ENCODE assay signal across 8 cellular contexts in genomic region chr3:33139006-33139623, GRCh38. TPM values are rescaled to one million over a fixed set of nuclear protein-coding genes. Genes with fewer than 3 reads are reported as not detected.
DNase-seq lines count a peak whose midpoint lies in the region; ATAC-seq, FAIRE-seq and TF ChIP-seq lines count a peak whose summit lies in the region.
"Not testable (repeated sequence)": the region's sequence is repeated elsewhere in the genome, so short reads cannot be mapped to it uniquely, and the experiment has no call there.

No MANE protein-coding gene starts in this region.

- TF ChIP-seq EP300 in GM12878 (IDR thresholded peaks at IDR 0.05; ENCODE audit: borderline replicate concordance in 1 of 2, control insufficient read depth in 1 of 2, low read depth in 2 of 2, low read length in 2 of 2): not testable (repeated sequence)

- POLR2A ChIA-PET in GM12878 (lab: Charles Lee): interaction anchor here (0.7 kb wide), 2 partner anchors 60 to 446 kb away, joined by 4 to 8 read pairs; no protein-coding TSS in a partner anchor

- BruUV-seq in GM12878 (replicated peaks; lab: Mats Ljungman, UMichigan): not testable (repeated sequence)

- in situ Hi-C loops in GM12878 (cut with MboI): not testable (repeated sequence)

- not testable (repeated sequence) for H3K9me3 Mint-ChIP-seq in stimulated activated naive B cell treated with anti-CD40 and anti-IgM and Interleukin-4, amounts not matched to agents 10 μg/mL and 1 μg/mL and 100 μg/mL, for 72 hours

- not testable (repeated sequence) for TF ChIP-seq RAD21 in GM12878 (IDR thresholded peaks at IDR 0.05; ENCODE audit: insufficient read depth, low read depth, low read length)

- H3K36me3 Mint-ChIP-seq in stimulated activated naive B cell treated with anti-CD40 and anti-IgM and Interleukin-4, amounts not matched to agents 10 μg/mL and 1 μg/mL and 100 μg/mL, for 72 hours: peaks cover 34 to 65% of the 10 kb centered on the region in 2 donors

- H3K27me3 Mint-ChIP-seq in stimulated activated naive B cell treated with anti-CD40 and anti-IgM and Interleukin-4, amounts not matched to agents 10 μg/mL and 1 μg/mL and 100 μg/mL, for 72 hours: not testable (repeated sequence)

- H3K4me3 Mint-ChIP-seq in stimulated activated naive B cell treated with anti-CD40 and anti-IgM and Interleukin-4, amounts not matched to agents 10 μg/mL and 1 μg/mL and 100 μg/mL, for 72 hours: peak overlapping the region; percentile 23 to 50

- not testable (repeated sequence) for H3K4me1 Mint-ChIP-seq in stimulated activated naive B cell treated with anti-CD40 and anti-IgM and Interleukin-4, amounts not matched to agents 10 μg/mL and 1 μg/mL and 100 μg/mL, for 72 hours

- SMC1A ChIA-PET in GM12878 (lab: Charles Lee; ENCODE audit: uncharacterized antibody, unreplicated experiment): interaction anchor here (0.7 to 3.9 kb wide), 4 partner anchors 7 to 233 kb away, joined by 3 to 16 read pairs (median 8); no protein-coding TSS in a partner anchor

- not testable (repeated sequence) for FAIRE-seq in GM12878 (lab: Jason Lieb, UNC)

- H3K4me3 ChIP-seq in GM12878: peak overlapping the region; percentile 17; the same call in 1 of the 2 replicates

- H3K79me2 ChIP-seq in GM12878 (ENCODE audit: control insufficient read depth, insufficient read depth, low read length): not testable (repeated sequence)

- not testable (repeated sequence) for H4K20me1 ChIP-seq in GM12878 (ENCODE audit: control insufficient read depth, insufficient read depth)

- H3K9ac ChIP-seq in GM12878 (ENCODE audit: control insufficient read depth, insufficient read depth, low read length): peak overlapping the region; percentile 26

- TF ChIP-seq POLR2A in GM12878 (IDR thresholded peaks at IDR 0.05; ENCODE audit: low read depth, low read length): not testable (repeated sequence)

- H2AFZ ChIP-seq in GM12878 (ENCODE audit: control insufficient read depth, low read depth, low read length): peak overlapping the region; percentile 66

- CTCF ChIA-PET in GM12878 (lab: Yijun Ruan, JAX): interaction anchor here (0.6 to 13.7 kb wide), 5 partner anchors 6 to 235 kb away, joined by 3 to 319 read pairs (median 5); no protein-coding TSS in a partner anchor

- peak overlapping the region; percentile 51 for H3K27ac Mint-ChIP-seq in stimulated activated naive B cell treated with anti-CD40 and anti-IgM and Interleukin-4, amounts not matched to agents 10 μg/mL and 1 μg/mL and 100 μg/mL, for 72 hours

- ATAC-seq in GM18502 (IDR thresholded peaks at IDR 0.05; ENCODE audit: poor library complexity, unreplicated experiment): peak; percentile 67
- peak; percentile 69 for ATAC-seq in GM18870 (IDR thresholded peaks at IDR 0.05; ENCODE audit: unreplicated experiment)
- peak; percentile 51 for ATAC-seq in GM21526 (IDR thresholded peaks at IDR 0.05; ENCODE audit: low FRiP score, unreplicated experiment)
- peak; percentile 54 for ATAC-seq in HG02642 (IDR thresholded peaks at IDR 0.05; ENCODE audit: poor library complexity, unreplicated experiment)
- peak; percentile 55 for ATAC-seq in HG03060 (IDR thresholded peaks at IDR 0.05; ENCODE audit: low read depth, unreplicated experiment)
- peak; percentile 71 for ATAC-seq in HG03460 (IDR thresholded peaks at IDR 0.05; ENCODE audit: unreplicated experiment)
- peak; percentile 86 for ATAC-seq in GM12878
- peak; percentile 58 to 82 for ATAC-seq in stimulated activated naive B cell treated with anti-CD40 and anti-IgM and Interleukin-4, amounts not matched to agents 10 μg/mL and 1 μg/mL and 100 μg/mL, for 72 hours (replicated peaks)

- peaks cover 11% of the 10 kb centered on the region; the same call in 1 of the 2 replicates for H3K4me1 ChIP-seq in GM12878 (ENCODE audit: control insufficient read depth, insufficient read depth, low read length)

- H3K27me3 ChIP-seq in GM12878 (replicated peaks in 1 of 2; ENCODE audit: control insufficient read depth in 2 of 2, insufficient read depth in 2 of 2, low read length in 1 of 2): not testable (repeated sequence)

- H3K36me3 ChIP-seq in GM12878 (ENCODE audit: control insufficient read depth in 2 of 2, insufficient read depth in 2 of 2, low read length in 1 of 2): not testable (repeated sequence)

- intact Hi-C loops in GM12878 (cut with micrococcal nuclease; ENCODE audit: unreplicated experiment): not testable (repeated sequence)

- H3K27ac ChIP-seq in GM12878 (ENCODE audit: control insufficient read depth, insufficient read depth): peak overlapping the region; percentile 64

- H3K4me2 ChIP-seq in GM12878 (ENCODE audit: control insufficient read depth, insufficient read depth): peak overlapping the region; percentile 72

- H3K9me3 ChIP-seq in GM12878 (replicated peaks; ENCODE audit: control insufficient read depth, insufficient read depth, low read length): not testable (repeated sequence)

- RAD21 ChIA-PET in GM12878 (lab: Charles Lee; ENCODE audit: unreplicated experiment): interaction anchor here (0.7 to 2.4 kb wide), 4 partner anchors 8 to 234 kb away, joined by 3 to 11 read pairs (median 6); no protein-coding TSS in a partner anchor

- peak; percentile 25 for DNase-seq in GM12878 (ENCODE audit: low read depth, low spot score)
- DNase-seq in stimulated activated naive B cell treated with anti-CD40 and anti-IgM and Interleukin-4, amounts not matched to agents 10 μg/mL and 1 μg/mL and 100 μg/mL, for 72 hours: not testable (repeated sequence)

- whole genome bisulfite sequencing in GM12878 (ENCODE audit: insufficient coverage, insufficient replicate concordance, low lambda C conversion rate, missing lambda C conversion rate): 2% methylated on average over 7 of the region's 8 CpGs

- TF ChIP-seq CTCF in GM12878 (IDR thresholded peaks at IDR 0.05 in 2 of 3, conservative IDR thresholded peaks at IDR 0.05 in 1 of 3; ENCODE audit: control insufficient read depth in 2 of 3, extremely low read depth in 1 of 3, insufficient read depth in 1 of 3, low read depth in 3 of 3, low read length in 3 of 3): not testable (repeated sequence)

TF ChIP-seq in GM12878, 131 proteins besides CTCF, POLR2A, EP300 and RAD21:
- peak; percentile 21; the same call in 1 of the 2 replicates for TF ChIP-seq ZNF384 (IDR thresholded peaks at IDR 0.05; ENCODE audit: borderline replicate concordance, low read depth, low read length)
- TF ChIP-seq MEF2A (IDR thresholded peaks at IDR 0.05; ENCODE audit: insufficient read depth, low read depth, low read length): 0 out of 2 replicates have a peak, but pooled peaks have one; percentile 23
TF ChIP-seq in GM12878: peak in this region for 2; not testable (repeated sequence) for 129.

RNA-seq across cellular contexts. Expression of gene CRTAP, which starts 25.3 kb away (rescaled TPM):
- 1.1 and 1.9 TPM in 2 replicates for total RNA-seq in GM12878 (2013; cell fraction: nucleolus; rRNA removed)
- 19.0 and 25.1 TPM in 2 replicates for total RNA-seq in GM12878 (2014; rRNA removed)
- total RNA-seq in GM12878 (2014; rRNA removed; fragmentation: Illumina TruSeq; extraction: Trizol): 18.5 and 20.8 TPM in 2 replicates
- total RNA-seq in GM12878 (2021): 38.4 and 43.6 TPM in 2 replicates
- 7.2 TPM for polyA plus RNA-seq in GM12878 (2011; ENCODE audit: low read depth)
- 37.0 and 40.8 TPM in 2 replicates for polyA plus RNA-seq in GM12878 (2011; rRNA removed)
- polyA plus RNA-seq in GM12878 (2011; cell fraction: cytosol; rRNA removed): 29.0 TPM in 2 replicates
- 9.0 and 10.1 TPM in 2 replicates for polyA plus RNA-seq in GM12878 (2011; cell fraction: nucleus; rRNA removed)
- polyA plus RNA-seq in GM12878 (2012): 19.2 and 31.7 TPM in 2 replicates
- polyA plus RNA-seq in GM12878 (2014; fragmentation: Illumina TruSeq; extraction: Trizol): 42.3 and 45.3 TPM in 2 replicates
- 1 to 10 TPM; 6.0 to 6.2 TPM for polyA plus RNA-seq in GM12878 (2014; fragmentation: Nextera tagmentation; extraction: Ambion mirVana)
- polyA plus RNA-seq in GM12878 (2014; rRNA removed): 34.5 and 35.5 TPM in 2 replicates
- polyA plus RNA-seq in GM12878 (2016; fragmentation: Nextera tagmentation; extraction: Ambion mirVana): 10 to 100 TPM; 23.1 to 23.5 TPM
- polyA minus RNA-seq in GM12878 (2011; rRNA and poly(A)+ RNA removed): 18.1 and 18.3 TPM in 2 replicates
- polyA minus RNA-seq in GM12878 (2011; cell fraction: cytosol; rRNA and poly(A)+ RNA removed): 13.1 and 15.2 TPM in 2 replicates
- polyA minus RNA-seq in GM12878 (2011; cell fraction: nucleus; rRNA and poly(A)+ RNA removed): 2.3 and 4.8 TPM in 2 replicates

RNA-seq across cellular contexts. Expression of gene GLB1, which starts 42.2 kb away (rescaled TPM):
- total RNA-seq in GM12878 (2013; cell fraction: nucleolus; rRNA removed): 31.1 and 32.4 TPM in 2 replicates
- total RNA-seq in GM12878 (2014; rRNA removed) (31.1 and 32.6 TPM in 2 replicates), GM12878 (2014; rRNA removed; fragmentation: Illumina TruSeq; extraction: Trizol) (20.6 and 25.3 TPM in 2 replicates), GM12878 (2021) (38.3 and 39.0 TPM in 2 replicates)
- 19.3 TPM for polyA plus RNA-seq in GM12878 (2011; ENCODE audit: low read depth)
- polyA plus RNA-seq in GM12878 (2011; rRNA removed) (35.4 and 57.1 TPM in 2 replicates), GM12878 (2014; fragmentation: Illumina TruSeq; extraction: Trizol) (28.4 and 34.4 TPM in 2 replicates), GM12878 (2014; fragmentation: Nextera tagmentation; extraction: Ambion mirVana) (10 to 100 TPM; 30.4 to 44.8 TPM), GM12878 (2014; rRNA removed) (26.7 and 28.7 TPM in 2 replicates), GM12878 (2016; fragmentation: Nextera tagmentation; extraction: Ambion mirVana) (10 to 100 TPM; 31.4 to 39.2 TPM)
- 47.8 and 61.9 TPM in 2 replicates for polyA plus RNA-seq in GM12878 (2011; cell fraction: cytosol; rRNA removed)
- polyA plus RNA-seq in GM12878 (2011; cell fraction: nucleus; rRNA removed): 35.6 and 51.9 TPM in 2 replicates
- 20.8 and 20.9 TPM in 2 replicates for polyA plus RNA-seq in GM12878 (2012)
- 44.6 and 50.3 TPM in 2 replicates for polyA minus RNA-seq in GM12878 (2011; rRNA and poly(A)+ RNA removed)
- 15.6 and 23.2 TPM in 2 replicates for polyA minus RNA-seq in GM12878 (2011; cell fraction: cytosol; rRNA and poly(A)+ RNA removed)
- 33.2 and 41.0 TPM in 2 replicates for polyA minus RNA-seq in GM12878 (2011; cell fraction: nucleus; rRNA and poly(A)+ RNA removed)

RNA-seq across cellular contexts. Expression of gene TMPPE, which starts 42.2 kb away (rescaled TPM):
- total RNA-seq in GM12878 (2013; cell fraction: nucleolus; rRNA removed): 12.2 and 15.0 TPM in 2 replicates
- total RNA-seq in GM12878 (2014; rRNA removed) (3.7 and 3.8 TPM in 2 replicates), GM12878 (2014; rRNA removed; fragmentation: Illumina TruSeq; extraction: Trizol) (2.7 and 3.0 TPM in 2 replicates), GM12878 (2021) (5.3 and 6.7 TPM in 2 replicates)
- polyA plus RNA-seq in GM12878 (2011; ENCODE audit: low read depth): 1.1 TPM
- polyA plus RNA-seq in GM12878 (2011; rRNA removed) (3.2 and 3.7 TPM in 2 replicates), GM12878 (2014; fragmentation: Illumina TruSeq; extraction: Trizol) (0.87 and 1.7 TPM in 2 replicates), GM12878 (2014; fragmentation: Nextera tagmentation; extraction: Ambion mirVana) (under 1 TPM; 0.11 to 0.13 TPM), GM12878 (2014; rRNA removed) (2.3 and 2.9 TPM in 2 replicates), GM12878 (2016; fragmentation: Nextera tagmentation; extraction: Ambion mirVana) (1 to 10 TPM; 1.9 to 2.1 TPM)
- 4.1 and 5.2 TPM in 2 replicates for polyA plus RNA-seq in GM12878 (2011; cell fraction: cytosol; rRNA removed)
- polyA plus RNA-seq in GM12878 (2011; cell fraction: nucleus; rRNA removed): 5.1 and 6.4 TPM in 2 replicates
- polyA plus RNA-seq in GM12878 (2012): 0.72 and 1.0 TPM in 2 replicates
- 21.1 and 21.9 TPM in 2 replicates for polyA minus RNA-seq in GM12878 (2011; rRNA and poly(A)+ RNA removed)
- polyA minus RNA-seq in GM12878 (2011; cell fraction: cytosol; rRNA and poly(A)+ RNA removed): 4.8 and 5.7 TPM in 2 replicates
- 12.3 and 22.7 TPM in 2 replicates for polyA minus RNA-seq in GM12878 (2011; cell fraction: nucleus; rRNA and poly(A)+ RNA removed)
